Comparison of ENCODE assay signal across 26 cellular contexts in genomic region chr4:148397006-148397673, GRCh38. TPM values are rescaled to one million over a fixed set of nuclear protein-coding genes. Genes with fewer than 3 reads are reported as not detected.
A peak's percentile ranks its signal among the peaks of the same experiment; 100 is the strongest.
DNase-seq lines count a peak whose midpoint lies in the region; ATAC-seq, FAIRE-seq and TF ChIP-seq lines count a peak whose summit lies in the region.
"Had no signal": no experiment of that assay in that cellular context is flagged by ENCODE, and none has a peak within 500 bp of the region (broad histone marks: within the 10 kb centered on the region; RNA-seq: fewer than 3 reads in every experiment).

No MANE protein-coding gene starts in this region.

- no peak for TF ChIP-seq POLR2A in stomach (IDR thresholded peaks at IDR 0.05)

- H3K27me3 ChIP-seq in right cardiac atrium (ENCODE audit: control insufficient read depth, insufficient read depth) (no peaks in the 10 kb centered on the region), right atrium auricular region (no peaks in the 10 kb centered on the region), stomach (no peaks in the 10 kb centered on the region)
- H3K27me3 ChIP-seq: BLaER1 had no signal

- no peak for TF ChIP-seq CTCF in right atrium auricular region (IDR thresholded peaks at IDR 0.05)
- no peak for TF ChIP-seq CTCF in kidney (IDR thresholded peaks at IDR 0.05; ENCODE audit: borderline replicate concordance, extremely low read depth, insufficient read depth)
- TF ChIP-seq CTCF in stomach (IDR thresholded peaks at IDR 0.05), result no peak
- TF ChIP-seq CTCF in D721Med (IDR thresholded peaks at IDR 0.05; ENCODE audit: insufficient read depth, missing control alignments), result no peak

- H3K4me1 ChIP-seq in right cardiac atrium (ENCODE audit: control insufficient read depth, insufficient read depth, low read length), result peaks cover 2% of the 10 kb centered on the region
- H3K4me1 ChIP-seq in right atrium auricular region, result peaks cover 0 to 29% of the 10 kb centered on the region in 2 donors
- H3K4me1 ChIP-seq in kidney (ENCODE audit: control insufficient read depth in 1 of 2, insufficient read depth in 1 of 2, low read depth in 1 of 2, low read length in 2 of 2), result peaks cover 3 to 6% of the 10 kb centered on the region in 2 donors
- H3K4me1 ChIP-seq in stomach, result peaks cover 0 to 43% (median 12%) of the 10 kb centered on the region in 4 donors
- H3K4me1 ChIP-seq: A549, BLaER1 had no signal

- TF ChIP-seq EP300 in stomach (IDR thresholded peaks at IDR 0.05), result no peak

- ATAC-seq in right cardiac atrium (peak; percentile 40 to 52), GM19397 (IDR thresholded peaks at IDR 0.05; ENCODE audit: unreplicated experiment) (no peak)
- ATAC-seq: A549; CD8-positive, alpha-beta T cell; Right ventricle myocardium inferior had no signal

- 62% methylated on average over 3 of the region's 3 CpGs for WGBS in right cardiac atrium
- 24 to 59% (median 34%) methylated on average over 3 of the region's 3 CpGs for WGBS in stomach, 5 donors

- no peak overlapping the region for H3K4me3 ChIP-seq in right cardiac atrium (ENCODE audit: low read length)
- no peak overlapping the region for H3K4me3 ChIP-seq in right atrium auricular region
- no peak overlapping the region for H3K4me3 ChIP-seq in kidney (ENCODE audit: low read length in 2 of 2)
- H3K4me3 ChIP-seq in stomach, result no peak overlapping the region
- H3K4me3 ChIP-seq: A549, BLaER1 had no signal

- DNase-seq in right cardiac atrium (no peak), right atrium auricular region (ENCODE audit: low spot score) (no peak), kidney (peak; percentile 69), myocyte (ENCODE audit: low read depth) (peak; percentile 20), stomach (no peak), midbrain (lab: John Stamatoyannopoulos, UW) (no peak), D721Med (ENCODE audit: insufficient read length, low spot score) (no peak)
- DNase-seq: Calu3; CD8-positive, alpha-beta T cell; DMS53; EL; H7; KG1; MV-4-11; NCI-H1417; NCI-H187; NCI-H2107; NCI-H510A; NCI-H774 had no signal

- no peak overlapping the region for H3K9ac ChIP-seq in kidney (ENCODE audit: low read length in 2 of 2)
- H3K9ac ChIP-seq: BLaER1 had no signal

- H3K27ac ChIP-seq in right cardiac atrium (ENCODE audit: low read length), result no peak overlapping the region
- peak overlapping the region in 1 of 2 donors; percentile 50 for H3K27ac ChIP-seq in right atrium auricular region
- no peak overlapping the region for H3K27ac ChIP-seq in kidney (ENCODE audit: low read depth in 2 of 2, low read length in 2 of 2)
- peak overlapping the region; percentile 21 to 79 (median 65) for H3K27ac ChIP-seq in stomach
- H3K27ac ChIP-seq: A549, BLaER1 had no signal

- intact Hi-C loops in right cardiac atrium (cut with DNase I), result no loop called here
- intact Hi-C loops in kidney (cut with DNase I), result no loop called here
- intact Hi-C loops in stomach (cut with DNase I; ENCODE audit: low total_unique reads), result no loop called here

- H3K9me3 ChIP-seq in right cardiac atrium (ENCODE audit: control insufficient read depth, low read length) (no peaks in the 10 kb centered on the region), right atrium auricular region (no peaks in the 10 kb centered on the region), kidney (ENCODE audit: control insufficient read depth in 1 of 2, low read length in 2 of 2) (no peaks in the 10 kb centered on the region), stomach (no peaks in the 10 kb centered on the region)
- H3K9me3 ChIP-seq: A549, BLaER1 had no signal

- FAIRE-seq in kidney (lab: Jason Lieb, UNC), result no peak
- FAIRE-seq in D721Med (lab: Jason Lieb, UNC), result no peak
- FAIRE-seq: A549, GM12892, GM18507, RCC 7860 had no signal

- no peaks in the 10 kb centered on the region for H3K36me3 ChIP-seq in right atrium auricular region
- no peaks in the 10 kb centered on the region for H3K36me3 ChIP-seq in kidney (ENCODE audit: control insufficient read depth in 1 of 2, insufficient read depth in 2 of 2, low read length in 2 of 2)
- H3K36me3 ChIP-seq in stomach, result no peaks in the 10 kb centered on the region
- H3K36me3 ChIP-seq: BLaER1 had no signal

RNA-seq across cellular contexts. Expression of gene NR3C2, which starts 45.1 kb away (rescaled TPM):
- 10 to 100 TPM; 19.8 to 27.9 (median 25.1) TPM for total RNA-seq in right cardiac atrium
- polyA plus RNA-seq in right cardiac atrium, result 5.9 TPM
- 10 to 100 TPM; 15.7 to 39.9 TPM for total RNA-seq in right atrium auricular region
- total RNA-seq in kidney, result 43.4 TPM
- polyA plus RNA-seq in kidney (ENCODE audit: insufficient read depth, low read depth, low replicate concordance), result 8.7 TPM
- total RNA-seq in myocyte, result 5.9 and 13.4 TPM in 2 replicates
- 4.4 TPM for polyA plus RNA-seq in myocyte (2012)
- total RNA-seq in stomach, result 10 to 100 TPM; 15.4 to 36.4 (median 32.6) TPM
- 1 to 10 TPM; 2.0 to 7.5 (median 2.3) TPM for polyA plus RNA-seq in stomach

Comparison
In these comparisons a context has a peak if more than half of its experiments do, and no peak if none do; other contexts are left out.
1. DNase-seq: peak in kidney (single experiment) and myocyte (single experiment); none in right cardiac atrium (0 of 3), right atrium auricular region (single experiment), stomach (single experiment), midbrain (single experiment) and D721Med (single experiment).
2. H3K27ac ChIP-seq: peak in stomach (5 of 5); none in right cardiac atrium (single experiment) and kidney (0 of 2).